Comparison of ENCODE assay signal across 1 cellular context in genomic region chr4:88456757-88457306, GRCh38.
TF ChIP-seq lines count a peak whose summit lies in the region.

HERC5 (plus strand) TSS chr4:88457119; CDS start chr4:88457270, 151 bp downstream.

TF ChIP-seq in SK-N-SH treated with all-trans-retinoic acid at 6 μM for 48 hours, 23 proteins besides CTCF, POLR2A, EP300 and RAD21 (continued from another document):
- TF ChIP-seq, protein P1, sequence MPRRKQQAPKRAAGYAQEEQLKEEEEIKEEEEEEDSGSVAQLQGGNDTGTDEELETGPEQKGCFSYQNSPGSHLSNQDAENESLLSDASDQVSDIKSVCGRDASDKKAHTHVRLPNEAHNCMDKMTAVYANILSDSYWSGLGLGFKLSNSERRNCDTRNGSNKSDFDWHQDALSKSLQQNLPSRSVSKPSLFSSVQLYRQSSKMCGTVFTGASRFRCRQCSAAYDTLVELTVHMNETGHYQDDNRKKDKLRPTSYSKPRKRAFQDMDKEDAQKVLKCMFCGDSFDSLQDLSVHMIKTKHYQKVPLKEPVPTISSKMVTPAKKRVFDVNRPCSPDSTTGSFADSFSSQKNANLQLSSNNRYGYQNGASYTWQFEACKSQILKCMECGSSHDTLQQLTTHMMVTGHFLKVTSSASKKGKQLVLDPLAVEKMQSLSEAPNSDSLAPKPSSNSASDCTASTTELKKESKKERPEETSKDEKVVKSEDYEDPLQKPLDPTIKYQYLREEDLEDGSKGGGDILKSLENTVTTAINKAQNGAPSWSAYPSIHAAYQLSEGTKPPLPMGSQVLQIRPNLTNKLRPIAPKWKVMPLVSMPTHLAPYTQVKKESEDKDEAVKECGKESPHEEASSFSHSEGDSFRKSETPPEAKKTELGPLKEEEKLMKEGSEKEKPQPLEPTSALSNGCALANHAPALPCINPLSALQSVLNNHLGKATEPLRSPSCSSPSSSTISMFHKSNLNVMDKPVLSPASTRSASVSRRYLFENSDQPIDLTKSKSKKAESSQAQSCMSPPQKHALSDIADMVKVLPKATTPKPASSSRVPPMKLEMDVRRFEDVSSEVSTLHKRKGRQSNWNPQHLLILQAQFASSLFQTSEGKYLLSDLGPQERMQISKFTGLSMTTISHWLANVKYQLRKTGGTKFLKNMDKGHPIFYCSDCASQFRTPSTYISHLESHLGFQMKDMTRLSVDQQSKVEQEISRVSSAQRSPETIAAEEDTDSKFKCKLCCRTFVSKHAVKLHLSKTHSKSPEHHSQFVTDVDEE (CRISPR knock-in tag; IDR thresholded peaks at IDR 0.05), result no peak
- no peak for TF ChIP-seq OSR1 (CRISPR knock-in tag; IDR thresholded peaks at IDR 0.05)
- no peak for TF ChIP-seq ZNF70 (CRISPR knock-in tag; IDR thresholded peaks at IDR 0.05)
- no peak for TF ChIP-seq ISL1 (CRISPR knock-in tag; IDR thresholded peaks at IDR 0.05)
